8 cellular contexts compared by ENCODE assay signal in genomic region chr12:50050410-50051280, GRCh38. TPM values are rescaled to one million over a fixed set of nuclear protein-coding genes. Genes with fewer than 3 reads are reported as not detected.
A peak's percentile ranks its signal among the peaks of the same experiment; 100 is the strongest.
DNase-seq lines count a peak whose midpoint lies in the region; ATAC-seq and TF ChIP-seq lines count a peak whose summit lies in the region.

No MANE protein-coding gene starts in this region.

- no peaks in the 10 kb centered on the region for H3K9me3 ChIP-seq in effector memory CD4-positive, alpha-beta T cell (ENCODE audit: control insufficient read depth, low read length)

- peaks cover 2% of the 10 kb centered on the region for H3K4me1 ChIP-seq in foreskin keratinocyte
- peaks cover 1% of the 10 kb centered on the region for H3K4me1 ChIP-seq in effector memory CD4-positive, alpha-beta T cell (ENCODE audit: control insufficient read depth, insufficient read depth, low read length, poor library complexity, severe bottlenecking)

- no peak overlapping the region for H3K27ac ChIP-seq in foreskin keratinocyte
- no peak overlapping the region for H3K27ac ChIP-seq in effector memory CD4-positive, alpha-beta T cell (ENCODE audit: insufficient read depth, low read length, poor library complexity, severe bottlenecking)

- peak; percentile 44 for ATAC-seq in foreskin keratinocyte

- H3K4me3 ChIP-seq in effector memory CD4-positive, alpha-beta T cell (ENCODE audit: insufficient read depth, low read depth, low read length, poor library complexity, severe bottlenecking): no peak overlapping the region

- H3K36me3 ChIP-seq in effector memory CD4-positive, alpha-beta T cell (ENCODE audit: control insufficient read depth, insufficient read depth, low read length): no peaks in the 10 kb centered on the region

- DNase-seq in ELF-1 (ENCODE audit: low read depth, low spot score): peak; percentile 70
- peak; percentile 30 for DNase-seq in OCI-M2 (lab: John Stamatoyannopoulos, UW; ENCODE audit: unreplicated experiment)
- no peak for DNase-seq in foreskin keratinocyte
- peak; percentile 93 for DNase-seq in posterior vena cava (ENCODE audit: low spot score)
- DNase-seq in NCI-H510A treated with DMSO at 0.1 percent for 48 hours (lab: John Stamatoyannopoulos, UW): no peak
- no peak for DNase-seq in cerebellar cortex (ENCODE audit: low spot score)
- no peak for DNase-seq in GM10266 (ENCODE audit: extremely low spot score)
- no peak for DNase-seq in effector memory CD4-positive, alpha-beta T cell

- intact Hi-C loops in posterior vena cava (cut with DNase I): loop anchor here in 1 of 2 donors (10.0 kb wide), 1 partner anchor 186 kb away; no protein-coding TSS in a partner anchor

- H3K27me3 ChIP-seq in foreskin keratinocyte: peaks cover 16% of the 10 kb centered on the region
- H3K27me3 ChIP-seq in effector memory CD4-positive, alpha-beta T cell (replicated peaks; ENCODE audit: control insufficient read depth, insufficient read depth, low read length, poor library complexity, severe bottlenecking): peaks cover 20% of the 10 kb centered on the region

- TF ChIP-seq CTCF in foreskin keratinocyte (conservative IDR thresholded peaks at IDR 0.05) (no peak), GM10266 (IDR thresholded peaks at IDR 0.05; ENCODE audit: control insufficient read depth, insufficient read depth, low read depth, missing control alignments) (no peak)

RNA-seq across cellular contexts. Expression of gene ASIC1, which starts 6.8 kb away (rescaled TPM):
- total RNA-seq in foreskin keratinocyte (3.3 and 4.3 TPM in 2 replicates), posterior vena cava (1 to 10 TPM; 2.5 to 4.2 TPM)
- 4.3 and 5.6 TPM in 2 replicates for polyA plus RNA-seq in foreskin keratinocyte

RNA-seq across cellular contexts. Expression of gene RACGAP1, which starts 25.4 kb away (rescaled TPM):
- total RNA-seq in foreskin keratinocyte (80.6 and 101 TPM in 2 replicates), posterior vena cava (10 to 100 TPM in 1 of 2 donors, 1 to 10 TPM in 1; 9.9 to 10.5 TPM)
- polyA plus RNA-seq in foreskin keratinocyte: 34.3 and 48.4 TPM in 2 replicates

RNA-seq across cellular contexts. Expression of gene SMARCD1, which starts 34.5 kb away (rescaled TPM):
- total RNA-seq in foreskin keratinocyte: 99.8 and 102 TPM in 2 replicates
- 53.4 and 59.7 TPM in 2 replicates for polyA plus RNA-seq in foreskin keratinocyte
- 10 to 100 TPM; 27.9 to 33.0 TPM for total RNA-seq in posterior vena cava

RNA-seq across cellular contexts. Expression of gene GPD1, which starts 53.2 kb away (rescaled TPM):
- total RNA-seq in foreskin keratinocyte: 0.11 and 0.14 TPM in 2 replicates
- 0.09 and 0.17 TPM in 2 replicates for polyA plus RNA-seq in foreskin keratinocyte
- 1 to 10 TPM; 1.5 to 4.5 TPM for total RNA-seq in posterior vena cava

Comparison
In these comparisons a context has a peak if more than half of its experiments do, and no peak if none do; other contexts are left out.
1. DNase-seq: peak in ELF-1 (single experiment), OCI-M2 (single experiment) and posterior vena cava (single experiment); none in foreskin keratinocyte (0 of 2), NCI-H510A treated with DMSO at 0.1 percent for 48 hours (single experiment), cerebellar cortex (single experiment), GM10266 (single experiment) and effector memory CD4-positive, alpha-beta T cell (0 of 3).